In genomic region chr7:107169120-107170050, GRCh38 we compare ENCODE assay signal across 1 cellular context.
TF ChIP-seq lines count a peak whose summit lies in the region.

No MANE protein-coding gene starts in this region.

TF ChIP-seq in HepG2, 621 proteins besides CTCF, POLR2A, EP300 and RAD21 (continued from another document and continues in another):
- TF ChIP-seq HMGXB3 (CRISPR knock-in tag; IDR thresholded peaks at IDR 0.05; ENCODE audit: borderline replicate concordance) = 0 out of 2 replicates have a peak, but pooled peaks have one; percentile 42
- TF ChIP-seq HCFC1 (IDR thresholded peaks at IDR 0.05; ENCODE audit: low read depth, low read length) = peak; percentile 42; the same call in 1 of the 2 replicates
- peak; percentile 57; the same call in 1 of the 2 replicates for TF ChIP-seq ZNF704 (CRISPR knock-in tag; IDR thresholded peaks at IDR 0.05; ENCODE audit: borderline replicate concordance)
- TF ChIP-seq ZNF616 (CRISPR knock-in tag; IDR thresholded peaks at IDR 0.05; ENCODE audit: low read depth) = no peak
- peak; percentile 51 for TF ChIP-seq NR2C2 (CRISPR knock-in tag; IDR thresholded peaks at IDR 0.05; ENCODE audit: borderline replicate concordance)
- peak; percentile 63; the same call in 1 of the 2 replicates for TF ChIP-seq ZNF232 (CRISPR knock-in tag; IDR thresholded peaks at IDR 0.05; ENCODE audit: borderline replicate concordance)
- TF ChIP-seq, protein P1, sequence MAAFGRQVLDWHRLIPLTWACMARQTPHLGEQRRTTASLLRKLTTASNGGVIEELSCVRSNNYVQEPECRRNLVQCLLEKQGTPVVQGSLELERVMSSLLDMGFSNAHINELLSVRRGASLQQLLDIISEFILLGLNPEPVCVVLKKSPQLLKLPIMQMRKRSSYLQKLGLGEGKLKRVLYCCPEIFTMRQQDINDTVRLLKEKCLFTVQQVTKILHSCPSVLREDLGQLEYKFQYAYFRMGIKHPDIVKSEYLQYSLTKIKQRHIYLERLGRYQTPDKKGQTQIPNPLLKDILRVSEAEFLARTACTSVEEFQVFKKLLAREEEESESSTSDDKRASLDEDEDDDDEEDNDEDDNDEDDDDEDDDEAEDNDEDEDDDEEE (CRISPR knock-in tag; IDR thresholded peaks at IDR 0.05) = no peak
- TF ChIP-seq ISX (CRISPR knock-in tag; conservative IDR thresholded peaks at IDR 0.05) = no peak
- no peak for TF ChIP-seq NONO (IDR thresholded peaks at IDR 0.05)
- peak; percentile 67 for TF ChIP-seq NONO (CRISPR knock-in tag; conservative IDR thresholded peaks at IDR 0.05)
- 0 out of 2 replicates have a peak, but pooled peaks have one; percentile 37 for TF ChIP-seq ARNTL (CRISPR knock-in tag; IDR thresholded peaks at IDR 0.05)
- no peak for TF ChIP-seq ZNF101 (CRISPR knock-in tag; IDR thresholded peaks at IDR 0.05; ENCODE audit: borderline replicate concordance, low read depth)
- TF ChIP-seq, protein P2, sequence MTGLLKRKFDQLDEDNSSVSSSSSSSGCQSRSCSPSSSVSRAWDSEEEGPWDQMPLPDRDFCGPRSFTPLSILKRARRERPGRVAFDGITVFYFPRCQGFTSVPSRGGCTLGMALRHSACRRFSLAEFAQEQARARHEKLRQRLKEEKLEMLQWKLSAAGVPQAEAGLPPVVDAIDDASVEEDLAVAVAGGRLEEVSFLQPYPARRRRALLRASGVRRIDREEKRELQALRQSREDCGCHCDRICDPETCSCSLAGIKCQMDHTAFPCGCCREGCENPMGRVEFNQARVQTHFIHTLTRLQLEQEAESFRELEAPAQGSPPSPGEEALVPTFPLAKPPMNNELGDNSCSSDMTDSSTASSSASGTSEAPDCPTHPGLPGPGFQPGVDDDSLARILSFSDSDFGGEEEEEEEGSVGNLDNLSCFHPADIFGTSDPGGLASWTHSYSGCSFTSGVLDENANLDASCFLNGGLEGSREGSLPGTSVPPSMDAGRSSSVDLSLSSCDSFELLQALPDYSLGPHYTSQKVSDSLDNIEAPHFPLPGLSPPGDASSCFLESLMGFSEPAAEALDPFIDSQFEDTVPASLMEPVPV (CRISPR knock-in tag; IDR thresholded peaks at IDR 0.05) = peak; percentile 66
- no peak for TF ChIP-seq ZNF720 (CRISPR knock-in tag; IDR thresholded peaks at IDR 0.05)
- TF ChIP-seq MAFK (conservative IDR thresholded peaks at IDR 0.05 in 1 of 2, IDR thresholded peaks at IDR 0.05 in 1 of 2; ENCODE audit: low read length in 2 of 2) = no peak
- TF ChIP-seq ZNF282 (IDR thresholded peaks at IDR 0.05; ENCODE audit: partially characterized antibody) = no peak
- no peak for TF ChIP-seq ZBTB7A (CRISPR knock-in tag; IDR thresholded peaks at IDR 0.05)
- TF ChIP-seq ZEB1 (IDR thresholded peaks at IDR 0.05; ENCODE audit: insufficient replicate concordance, low read depth) = no peak
- TF ChIP-seq ZSCAN21 (CRISPR knock-in tag; IDR thresholded peaks at IDR 0.05; ENCODE audit: borderline replicate concordance) = no peak; the same call in 1 of the 2 replicates
- TF ChIP-seq BRF2 (CRISPR knock-in tag; IDR thresholded peaks at IDR 0.05) = 0 out of 2 replicates have a peak, but pooled peaks have one; percentile 18
- no peak for TF ChIP-seq ZBTB14 (CRISPR knock-in tag; IDR thresholded peaks at IDR 0.05)
- TF ChIP-seq, protein P3, sequence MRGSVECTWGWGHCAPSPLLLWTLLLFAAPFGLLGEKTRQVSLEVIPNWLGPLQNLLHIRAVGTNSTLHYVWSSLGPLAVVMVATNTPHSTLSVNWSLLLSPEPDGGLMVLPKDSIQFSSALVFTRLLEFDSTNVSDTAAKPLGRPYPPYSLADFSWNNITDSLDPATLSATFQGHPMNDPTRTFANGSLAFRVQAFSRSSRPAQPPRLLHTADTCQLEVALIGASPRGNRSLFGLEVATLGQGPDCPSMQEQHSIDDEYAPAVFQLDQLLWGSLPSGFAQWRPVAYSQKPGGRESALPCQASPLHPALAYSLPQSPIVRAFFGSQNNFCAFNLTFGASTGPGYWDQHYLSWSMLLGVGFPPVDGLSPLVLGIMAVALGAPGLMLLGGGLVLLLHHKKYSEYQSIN (CRISPR knock-in tag; IDR thresholded peaks at IDR 0.05; ENCODE audit: borderline replicate concordance) = no peak
- no peak for TF ChIP-seq CCAR2 (optimal IDR thresholded peaks at IDR 0.05; ENCODE audit: low read depth, low read length)
- TF ChIP-seq ZNF749 (CRISPR knock-in tag; IDR thresholded peaks at IDR 0.05; ENCODE audit: borderline replicate concordance) = no peak; the same call in 1 of the 2 replicates
- no peak for TF ChIP-seq SNRNP70 (IDR thresholded peaks at IDR 0.05; ENCODE audit: low read depth, low read length)
- TF ChIP-seq ZNF607 (CRISPR knock-in tag; IDR thresholded peaks at IDR 0.05; ENCODE audit: borderline replicate concordance) = no peak
- TF ChIP-seq STAG1 (CRISPR knock-in tag; IDR thresholded peaks at IDR 0.05) = peak; percentile 20; the same call in 1 of the 2 replicates
- TF ChIP-seq ZMAT3 (CRISPR knock-in tag; conservative IDR thresholded peaks at IDR 0.05) = peak; percentile 62; the same call in 1 of the 2 replicates
- TF ChIP-seq, protein P4, sequence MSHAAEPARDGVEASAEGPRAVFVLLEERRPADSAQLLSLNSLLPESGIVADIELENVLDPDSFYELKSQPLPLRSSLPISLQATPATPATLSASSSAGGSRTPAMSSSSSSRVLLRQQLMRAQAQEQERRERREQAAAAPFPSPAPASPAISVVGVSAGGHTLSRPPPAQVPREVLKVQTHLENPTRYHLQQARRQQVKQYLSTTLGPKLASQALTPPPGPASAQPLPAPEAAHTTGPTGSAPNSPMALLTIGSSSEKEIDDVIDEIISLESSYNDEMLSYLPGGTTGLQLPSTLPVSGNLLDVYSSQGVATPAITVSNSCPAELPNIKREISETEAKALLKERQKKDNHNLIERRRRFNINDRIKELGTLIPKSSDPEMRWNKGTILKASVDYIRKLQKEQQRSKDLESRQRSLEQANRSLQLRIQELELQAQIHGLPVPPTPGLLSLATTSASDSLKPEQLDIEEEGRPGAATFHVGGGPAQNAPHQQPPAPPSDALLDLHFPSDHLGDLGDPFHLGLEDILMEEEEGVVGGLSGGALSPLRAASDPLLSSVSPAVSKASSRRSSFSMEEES (CRISPR knock-in tag; IDR thresholded peaks at IDR 0.05) = peak; percentile 99
- TF ChIP-seq MAFG (CRISPR knock-in tag; IDR thresholded peaks at IDR 0.05) = no peak
- TF ChIP-seq ZNF557 (CRISPR knock-in tag; IDR thresholded peaks at IDR 0.05) = 0 out of 2 replicates have a peak, but pooled peaks have one; percentile 44
- TF ChIP-seq, protein P5, sequence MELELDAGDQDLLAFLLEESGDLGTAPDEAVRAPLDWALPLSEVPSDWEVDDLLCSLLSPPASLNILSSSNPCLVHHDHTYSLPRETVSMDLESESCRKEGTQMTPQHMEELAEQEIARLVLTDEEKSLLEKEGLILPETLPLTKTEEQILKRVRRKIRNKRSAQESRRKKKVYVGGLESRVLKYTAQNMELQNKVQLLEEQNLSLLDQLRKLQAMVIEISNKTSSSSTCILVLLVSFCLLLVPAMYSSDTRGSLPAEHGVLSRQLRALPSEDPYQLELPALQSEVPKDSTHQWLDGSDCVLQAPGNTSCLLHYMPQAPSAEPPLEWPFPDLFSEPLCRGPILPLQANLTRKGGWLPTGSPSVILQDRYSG (CRISPR knock-in tag; IDR thresholded peaks at IDR 0.05) = 0 out of 2 replicates have a peak, but pooled peaks have one; percentile 45
- TF ChIP-seq TFDP1 (CRISPR knock-in tag; IDR thresholded peaks at IDR 0.05; ENCODE audit: borderline replicate concordance) = no peak
- TF ChIP-seq, protein P6, sequence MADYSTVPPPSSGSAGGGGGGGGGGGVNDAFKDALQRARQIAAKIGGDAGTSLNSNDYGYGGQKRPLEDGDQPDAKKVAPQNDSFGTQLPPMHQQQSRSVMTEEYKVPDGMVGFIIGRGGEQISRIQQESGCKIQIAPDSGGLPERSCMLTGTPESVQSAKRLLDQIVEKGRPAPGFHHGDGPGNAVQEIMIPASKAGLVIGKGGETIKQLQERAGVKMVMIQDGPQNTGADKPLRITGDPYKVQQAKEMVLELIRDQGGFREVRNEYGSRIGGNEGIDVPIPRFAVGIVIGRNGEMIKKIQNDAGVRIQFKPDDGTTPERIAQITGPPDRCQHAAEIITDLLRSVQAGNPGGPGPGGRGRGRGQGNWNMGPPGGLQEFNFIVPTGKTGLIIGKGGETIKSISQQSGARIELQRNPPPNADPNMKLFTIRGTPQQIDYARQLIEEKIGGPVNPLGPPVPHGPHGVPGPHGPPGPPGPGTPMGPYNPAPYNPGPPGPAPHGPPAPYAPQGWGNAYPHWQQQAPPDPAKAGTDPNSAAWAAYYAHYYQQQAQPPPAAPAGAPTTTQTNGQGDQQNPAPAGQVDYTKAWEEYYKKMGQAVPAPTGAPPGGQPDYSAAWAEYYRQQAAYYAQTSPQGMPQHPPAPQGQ (CRISPR knock-in tag; IDR thresholded peaks at IDR 0.05; ENCODE audit: borderline replicate concordance) = no peak
- TF ChIP-seq ZNF234 (CRISPR knock-in tag; conservative IDR thresholded peaks at IDR 0.05) = no peak
- TF ChIP-seq ETV5 (CRISPR knock-in tag; IDR thresholded peaks at IDR 0.05; ENCODE audit: borderline replicate concordance) = peak; percentile 41; the same call in 1 of the 2 replicates
- no peak for TF ChIP-seq RELA (CRISPR knock-in tag; IDR thresholded peaks at IDR 0.05)
- TF ChIP-seq SALL2 (CRISPR knock-in tag; IDR thresholded peaks at IDR 0.05) = 0 out of 2 replicates have a peak, but pooled peaks have one; percentile 54
- peak; percentile 72; the same call in 1 of the 2 replicates for TF ChIP-seq TBX2 (CRISPR knock-in tag; IDR thresholded peaks at IDR 0.05; ENCODE audit: borderline replicate concordance)
- TF ChIP-seq MED8 (CRISPR knock-in tag; IDR thresholded peaks at IDR 0.05; ENCODE audit: insufficient replicate concordance) = no peak
- TF ChIP-seq GPN1 (CRISPR knock-in tag; IDR thresholded peaks at IDR 0.05; ENCODE audit: borderline replicate concordance) = no peak
- TF ChIP-seq MBD4 (IDR thresholded peaks at IDR 0.05; ENCODE audit: borderline replicate concordance, low read length) = no peak
